14 cellular contexts compared by ENCODE assay signal in genomic region chr6:13432526-13433218, GRCh38. TPM values are rescaled to one million over a fixed set of nuclear protein-coding genes. Genes with fewer than 3 reads are reported as not detected.
DNase-seq lines count a peak whose midpoint lies in the region; ATAC-seq and TF ChIP-seq lines count a peak whose summit lies in the region.
"Had no signal": no experiment of that assay in that cellular context is flagged by ENCODE, and none has a peak within 500 bp of the region (broad histone marks: within the 10 kb centered on the region; RNA-seq: fewer than 3 reads in every experiment).

No MANE protein-coding gene starts in this region.

- peaks cover 2% of the 10 kb centered on the region for H3K79me1 ChIP-seq in mesendoderm (ENCODE audit: low read length)

- no peaks in the 10 kb centered on the region for H3K27me3 ChIP-seq in CD8-positive, alpha-beta T cell (ENCODE audit: insufficient read depth, low read length)
- no peaks in the 10 kb centered on the region for H3K27me3 ChIP-seq in mesendoderm (ENCODE audit: insufficient read depth, low read length, poor library complexity)
- H3K27me3 ChIP-seq in PC-9 (ENCODE audit: insufficient read depth, low read depth) = no peaks in the 10 kb centered on the region

- no peak for DNase-seq in CD8-positive, alpha-beta T cell
- peak; percentile 57 for DNase-seq in activated CD8-positive, alpha-beta T cell treated with anti-CD3 and anti-CD28 coated beads, Interleukin-2, amount 10 ng/mL, durations not matched to agents 7 days and 5 days
- DNase-seq in mesendoderm (no peak), PC-9 (no peak), NCI-H2107 (lab: John Stamatoyannopoulos, UW) (no peak)
- DNase-seq: kidney; NCI-H2171; stimulated activated naive CD4-positive, alpha-beta T cell; WERI-Rb-1 had no signal

- H2BK5ac ChIP-seq in mesendoderm (ENCODE audit: low read length) = no peak overlapping the region

- H3K4me1 ChIP-seq in CD8-positive, alpha-beta T cell (ENCODE audit: insufficient read depth, low read length) = peaks cover 40% of the 10 kb centered on the region
- H3K4me1 ChIP-seq in mesendoderm (ENCODE audit: control insufficient read depth, low read depth, low read length) = peaks cover 13% of the 10 kb centered on the region
- no peaks in the 10 kb centered on the region for H3K4me1 ChIP-seq in PC-9 (replicated peaks; ENCODE audit: insufficient read depth)

- H3K36me3 Mint-ChIP-seq in CD8-positive, alpha-beta T cell = no peaks in the 10 kb centered on the region
- H3K36me3 Mint-ChIP-seq in IgD-negative memory B cell = peaks cover 1% of the 10 kb centered on the region
- H3K36me3 Mint-ChIP-seq in activated CD8-positive, alpha-beta T cell treated with anti-CD3 and anti-CD28 coated beads, Interleukin-2, amount 10 ng/mL, durations not matched to agents 7 days and 5 days (ENCODE audit: low read depth) = peaks cover 21% of the 10 kb centered on the region

- H2AFZ ChIP-seq in PC-9 = no peak overlapping the region

- 0 out of 2 replicates have a peak, but pooled peaks cover 2% of the 10 kb centered on the region for H3F3A ChIP-seq in PC-9 (ENCODE audit: insufficient read depth, low read depth)

- H3K9me3 ChIP-seq in CD8-positive, alpha-beta T cell (ENCODE audit: low read length) = no peaks in the 10 kb centered on the region
- H3K9me3 ChIP-seq in PC-9 (ENCODE audit: insufficient read depth, low read depth) = no peaks in the 10 kb centered on the region

- no peak overlapping the region for H3K4me3 ChIP-seq in CD8-positive, alpha-beta T cell (ENCODE audit: low read depth, low read length)
- H3K4me3 ChIP-seq in mesendoderm (ENCODE audit: low read length) = no peak overlapping the region
- H3K4me3 ChIP-seq in PC-9 = no peak overlapping the region
- H3K4me3 ChIP-seq: BLaER1 treated with 17β-estradiol and CSF1 and Interleukin-3, amounts not matched to agents 10 nM and 100 nM had no signal

- no peaks in the 10 kb centered on the region for H4K20me1 ChIP-seq in PC-9 (ENCODE audit: insufficient read depth)

- no peaks in the 10 kb centered on the region for H3K9me3 Mint-ChIP-seq in CD8-positive, alpha-beta T cell
- H3K9me3 Mint-ChIP-seq in IgD-negative memory B cell = peaks cover 0 to 2% (median 0%) of the 10 kb centered on the region in 3 donors
- H3K9me3 Mint-ChIP-seq in activated CD8-positive, alpha-beta T cell treated with anti-CD3 and anti-CD28 coated beads, Interleukin-2, amount 10 ng/mL, durations not matched to agents 7 days and 5 days (ENCODE audit: insufficient read depth) = no peaks in the 10 kb centered on the region
- H3K9me3 Mint-ChIP-seq: endodermal cell had no signal

- BruUV-seq in PC-9 (replicated peaks; lab: Mats Ljungman, UMichigan) = no TSS peak

- ATAC-seq in CD8-positive, alpha-beta T cell = no peak
- peak; percentile 26 for ATAC-seq in activated CD8-positive, alpha-beta T cell treated with anti-CD3 and anti-CD28 coated beads, Interleukin-2, amount 10 ng/mL, durations not matched to agents 7 days and 5 days
- ATAC-seq in GM21619 (IDR thresholded peaks at IDR 0.05; ENCODE audit: unreplicated experiment) (no peak), HG03159 (IDR thresholded peaks at IDR 0.05; ENCODE audit: unreplicated experiment) (no peak)

- H3K9ac ChIP-seq in mesendoderm (ENCODE audit: low read length) = no peak overlapping the region
- H3K9ac ChIP-seq: BLaER1 treated with 17β-estradiol and CSF1 and Interleukin-3, amounts not matched to agents 10 nM and 100 nM had no signal

- CTCF ChIA-PET in CD8-positive, alpha-beta T cell (lab: Charles Lee) = interaction anchor here (0.6 to 1.4 kb wide), 4 partner anchors 20 to 106 kb away, joined by 3 read pairs; no protein-coding TSS in a partner anchor
- CTCF ChIA-PET in activated CD8-positive, alpha-beta T cell treated with anti-CD3 and anti-CD28 coated beads, Interleukin-2, amount 10 ng/mL, durations not matched to agents 7 days and 5 days (lab: Charles Lee) = interaction anchor here (0.9 to 1.9 kb wide), 10 partner anchors 20 to 183 kb away, joined by 3 to 7 read pairs (median 4); partner anchors contain the start of genes NOL7, SIRT5 and TBC1D7
- CTCF ChIA-PET in PC-9 (lab: Charles Lee) = no interaction called here

- peaks cover 78% of the 10 kb centered on the region for H3K4me1 Mint-ChIP-seq in CD8-positive, alpha-beta T cell (ENCODE audit: low read depth)
- H3K4me1 Mint-ChIP-seq in IgD-negative memory B cell = peaks cover 54 to 62% (median 60%) of the 10 kb centered on the region in 3 donors
- H3K4me1 Mint-ChIP-seq in activated CD8-positive, alpha-beta T cell treated with anti-CD3 and anti-CD28 coated beads, Interleukin-2, amount 10 ng/mL, durations not matched to agents 7 days and 5 days (ENCODE audit: low read depth) = peaks cover 91% of the 10 kb centered on the region

- no peak overlapping the region for H3K56ac ChIP-seq in mesendoderm (ENCODE audit: low read length)

- no peak for TF ChIP-seq CTCF in CD8-positive, alpha-beta T cell (IDR thresholded peaks at IDR 0.05)
- no peak for TF ChIP-seq CTCF in PC-9 (conservative IDR thresholded peaks at IDR 0.05)

- H3K18ac ChIP-seq in mesendoderm (ENCODE audit: low read length) = no peak overlapping the region

- no peak overlapping the region for H3K27ac ChIP-seq in CD8-positive, alpha-beta T cell (ENCODE audit: low read depth, low read length)
- no peak overlapping the region for H3K27ac ChIP-seq in mesendoderm (ENCODE audit: low read depth, low read length)
- H3K27ac ChIP-seq in PC-9 = no peak overlapping the region
- H3K27ac ChIP-seq: BLaER1 treated with 17β-estradiol and CSF1 and Interleukin-3, amounts not matched to agents 10 nM and 100 nM; WERI-Rb-1 had no signal

- H3K27me3 Mint-ChIP-seq in CD8-positive, alpha-beta T cell (ENCODE audit: low read depth) = no peaks in the 10 kb centered on the region
- H3K27me3 Mint-ChIP-seq in IgD-negative memory B cell = no peaks in the 10 kb centered on the region
- no peaks in the 10 kb centered on the region for H3K27me3 Mint-ChIP-seq in activated CD8-positive, alpha-beta T cell treated with anti-CD3 and anti-CD28 coated beads, Interleukin-2, amount 10 ng/mL, durations not matched to agents 7 days and 5 days (ENCODE audit: low read depth)

- H3K36me3 ChIP-seq in CD8-positive, alpha-beta T cell (ENCODE audit: insufficient read depth, low read length) = no peaks in the 10 kb centered on the region
- H3K36me3 ChIP-seq in mesendoderm (ENCODE audit: control insufficient read depth, insufficient read depth, low read length) (no peaks in the 10 kb centered on the region), PC-9 (ENCODE audit: low read depth) (no peaks in the 10 kb centered on the region)
- H3K36me3 ChIP-seq: BLaER1 treated with 17β-estradiol and CSF1 and Interleukin-3, amounts not matched to agents 10 nM and 100 nM; WERI-Rb-1 had no signal

- H3K23ac ChIP-seq in mesendoderm (ENCODE audit: low read length) = no peak overlapping the region

- POLR2A ChIA-PET in CD8-positive, alpha-beta T cell (lab: Charles Lee) = interaction anchor here (0.7 to 1.3 kb wide), 3 partner anchors 13 to 142 kb away, joined by 3 read pairs; partner anchors contain the start of genes SIRT5 and TBC1D7
- POLR2A ChIA-PET in activated CD8-positive, alpha-beta T cell treated with anti-CD3 and anti-CD28 coated beads, Interleukin-2, amount 10 ng/mL, durations not matched to agents 7 days and 5 days (lab: Charles Lee) = interaction anchor here (0.8 to 1.7 kb wide), 4 partner anchors 45 to 143 kb away, joined by 3 to 4 read pairs (median 4); partner anchors contain the start of gene SIRT5
- POLR2A ChIA-PET in PC-9 (lab: Charles Lee; ENCODE audit: unreplicated experiment) = interaction anchor here (0.7 kb wide), 1 partner anchor 55 kb away, joined by 7 read pairs; no protein-coding TSS in a partner anchor

- no peak overlapping the region for H4K8ac ChIP-seq in mesendoderm (ENCODE audit: low read depth, low read length)

- peak overlapping the region; percentile 27 for H2AK5ac ChIP-seq in mesendoderm (ENCODE audit: low read length)

- no peaks in the 10 kb centered on the region for H3K79me2 ChIP-seq in mesendoderm (ENCODE audit: control insufficient read depth, insufficient read depth, low read length)
- no peaks in the 10 kb centered on the region for H3K79me2 ChIP-seq in PC-9 (ENCODE audit: low read depth)

- no peak overlapping the region for H4K5ac ChIP-seq in mesendoderm (ENCODE audit: low read length)

- no peak overlapping the region for H2BK15ac ChIP-seq in mesendoderm (replicated peaks; ENCODE audit: low read depth)

- H3K9me2 ChIP-seq in PC-9 (ENCODE audit: insufficient read depth) = no peaks in the 10 kb centered on the region

- no peak overlapping the region for H3K4me2 ChIP-seq in mesendoderm (ENCODE audit: low read length)
- no peak overlapping the region for H3K4me2 ChIP-seq in PC-9

- H2BK120ac ChIP-seq in mesendoderm (ENCODE audit: low read depth, low read length) = no peak overlapping the region

- intact Hi-C loops in CD8-positive, alpha-beta T cell (cut with DNase I, micrococcal nuclease) = no loop called here
- intact Hi-C loops in PC-9 (cut with micrococcal nuclease; ENCODE audit: unreplicated experiment) = no loop called here

- H3K4me3 Mint-ChIP-seq in CD8-positive, alpha-beta T cell = peak overlapping the region; percentile 8
- peak overlapping the region in 3 of 4 donors; percentile 3 to 60 (median 9) for H3K4me3 Mint-ChIP-seq in IgD-negative memory B cell
- peak overlapping the region; percentile 12 for H3K4me3 Mint-ChIP-seq in activated CD8-positive, alpha-beta T cell treated with anti-CD3 and anti-CD28 coated beads, Interleukin-2, amount 10 ng/mL, durations not matched to agents 7 days and 5 days
- H3K4me3 Mint-ChIP-seq: endodermal cell had no signal

- WGBS in mesendoderm (ENCODE audit: extremely low coverage, insufficient coverage, low lambda C conversion rate) = no CpG with 5 or more reads among the region's 4 CpGs

- H3K4ac ChIP-seq in mesendoderm (ENCODE audit: low read depth, low read length) = no peak overlapping the region

- peak overlapping the region; percentile 64 for H3K27ac Mint-ChIP-seq in CD8-positive, alpha-beta T cell
- peak overlapping the region; percentile 5 to 69 (median 14) for H3K27ac Mint-ChIP-seq in IgD-negative memory B cell
- peak overlapping the region; percentile 84 for H3K27ac Mint-ChIP-seq in activated CD8-positive, alpha-beta T cell treated with anti-CD3 and anti-CD28 coated beads, Interleukin-2, amount 10 ng/mL, durations not matched to agents 7 days and 5 days

RNA-seq across cellular contexts. Expression of gene GFOD1, which starts 54.7 kb away (rescaled TPM):
- 1 to 10 TPM; 5.6 to 7.6 TPM for total RNA-seq in CD8-positive, alpha-beta T cell
- 10.9 TPM for polyA plus RNA-seq in IgD-negative memory B cell
- 1 to 10 TPM; 8.0 to 8.7 TPM for total RNA-seq in activated CD8-positive, alpha-beta T cell treated with anti-CD3 and anti-CD28 coated beads, Interleukin-2, amount 10 ng/mL, durations not matched to agents 7 days and 5 days
- polyA plus RNA-seq in mesendoderm (2013, experiment 1 of 2) = 3.1 TPM
- polyA plus RNA-seq in mesendoderm (2013, experiment 2 of 2) = 3.1 TPM
- total RNA-seq in PC-9 (2021) = 0.68 and 1.2 TPM in 2 replicates

Comparison
In these comparisons a context has a peak if more than half of its experiments do, and no peak if none do; other contexts are left out.
1. H3K27ac Mint-ChIP-seq: peak in every context shown above with its lines; median percentile 84 in activated CD8-positive, alpha-beta T cell treated with anti-CD3 and anti-CD28 coated beads, Interleukin-2, amount 10 ng/mL, durations not matched to agents 7 days and 5 days; 64 in CD8-positive, alpha-beta T cell; 14 in IgD-negative memory B cell.